In genomic region chr20:36526521-36527011, GRCh38 we compare ENCODE assay signal across 17 cellular contexts. TPM values are rescaled to one million over a fixed set of nuclear protein-coding genes. Genes with fewer than 3 reads are reported as not detected.
DNase-seq lines count a peak whose midpoint lies in the region; TF ChIP-seq lines count a peak whose summit lies in the region.
"Had no signal": no experiment of that assay in that cellular context is flagged by ENCODE, and none has a peak within 500 bp of the region (broad histone marks: within the 10 kb centered on the region; RNA-seq: fewer than 3 reads in every experiment).

No MANE protein-coding gene starts in this region.

- H3K4me1 Mint-ChIP-seq in endothelial cell (ENCODE audit: unreplicated experiment) = peaks cover 5% of the 10 kb centered on the region
- H3K4me1 Mint-ChIP-seq in osteocyte (ENCODE audit: unreplicated experiment) = peaks cover 12% of the 10 kb centered on the region
- H3K4me1 Mint-ChIP-seq: nephron had no signal

- no peaks in the 10 kb centered on the region for H3K4me1 ChIP-seq in uterus

- H3K9me3 ChIP-seq in uterus = no peaks in the 10 kb centered on the region
- H3K9me3 ChIP-seq: tibial nerve had no signal

- H3K36me3 Mint-ChIP-seq in endothelial cell (ENCODE audit: low read depth, unreplicated experiment) = peaks cover 31% of the 10 kb centered on the region
- H3K36me3 Mint-ChIP-seq in osteocyte (ENCODE audit: unreplicated experiment) = peaks cover 51% of the 10 kb centered on the region

- H3K27ac ChIP-seq in uterus = peak overlapping the region; percentile 63 to 75

- no peaks in the 10 kb centered on the region for H3K36me3 ChIP-seq in uterus

- H3K27ac Mint-ChIP-seq in endothelial cell (ENCODE audit: unreplicated experiment) (no peak overlapping the region), osteocyte (ENCODE audit: unreplicated experiment) (peak overlapping the region; percentile 12)

- intact Hi-C loops in uterus (cut with DNase I; ENCODE audit: low total_unique reads) = no loop called here

- H3K4me3 ChIP-seq in uterus = no peak overlapping the region
- H3K4me3 ChIP-seq: tibial nerve had no signal

- peak; percentile 8 for DNase-seq in activated CD4-positive, CD25-positive, alpha-beta regulatory T cell treated with anti-CD3 and anti-CD28 coated beads, Interleukin-2, amount 50 U/mL, for 72 hours
- DNase-seq in activated CD4-positive, CD25-positive, alpha-beta regulatory T cell (lab: John Stamatoyannopoulos, UW) = no peak
- DNase-seq in endothelial cell (ENCODE audit: low spot score) (no peak), osteocyte (ENCODE audit: extremely low spot score, unreplicated experiment) (no peak), uterus (no peak), GOT3 (lab: John Stamatoyannopoulos, UW) (no peak), NCI-H226 (no peak), iPS-NIHi11 (ENCODE audit: low spot score) (no peak)
- DNase-seq: 8988T; activated CD4-positive, alpha-beta T cell treated with anti-CD3 and anti-CD28 coated beads for 48 hours; activated effector memory CD4-positive, alpha-beta T cell treated with anti-CD3 and anti-CD28 coated beads, Interleukin-2, amount 50 U/mL, for 16 hours; Calu3; effector memory CD8-positive, alpha-beta T cell; NCI-H2107; NCI-H524 treated with DMSO at 0.1 percent for 48 hours had no signal

- TF ChIP-seq CTCF in endothelial cell (IDR thresholded peaks at IDR 0.05; ENCODE audit: unreplicated experiment) (no peak), osteocyte (IDR thresholded peaks at IDR 0.05) (no peak), uterus (IDR thresholded peaks at IDR 0.05) (no peak)

- H3K9me3 Mint-ChIP-seq in endothelial cell (ENCODE audit: unreplicated experiment) (no peaks in the 10 kb centered on the region), osteocyte (ENCODE audit: unreplicated experiment) (no peaks in the 10 kb centered on the region)
- H3K9me3 Mint-ChIP-seq: effector memory CD8-positive, alpha-beta T cell; nephron had no signal

- no peaks in the 10 kb centered on the region for H3K27me3 ChIP-seq in uterus
- H3K27me3 ChIP-seq: tibial nerve had no signal

- TF ChIP-seq POLR2A in uterus (IDR thresholded peaks at IDR 0.05) = no peak

- H3K27me3 Mint-ChIP-seq in endothelial cell (ENCODE audit: unreplicated experiment) (peaks cover 5% of the 10 kb centered on the region), osteocyte (ENCODE audit: unreplicated experiment) (no peaks in the 10 kb centered on the region)
- H3K27me3 Mint-ChIP-seq: effector memory CD8-positive, alpha-beta T cell had no signal

- H3K4me3 Mint-ChIP-seq in endothelial cell (ENCODE audit: unreplicated experiment) (peak overlapping the region; percentile 42), osteocyte (ENCODE audit: unreplicated experiment) (no peak overlapping the region)
- H3K4me3 Mint-ChIP-seq: effector memory CD8-positive, alpha-beta T cell; nephron had no signal

RNA-seq across cellular contexts. Expression of gene MYL9, which starts 14.8 kb away (rescaled TPM):
- total RNA-seq in endothelial cell (ENCODE audit: unreplicated experiment) (128 TPM), osteocyte (197 and 200 TPM in 2 replicates), uterus (1,000 to 10,000 TPM in 1 of 4 donors, 100 to 1,000 TPM in 2, 10 to 100 TPM in 1; 18.5 to 1,447 (median 245) TPM)

RNA-seq across cellular contexts. Expression of gene TGIF2, which starts 46.8 kb away (rescaled TPM):
- total RNA-seq in endothelial cell (ENCODE audit: unreplicated experiment) (43.7 TPM), osteocyte (29.2 and 35.0 TPM in 2 replicates), uterus (10 to 100 TPM in 2 of 4 donors, 1 to 10 TPM in 2; 3.3 to 35.7 (median 17.7) TPM)
